ENCODE assay signal across 15 cellular contexts in the genomic region with DNA sequence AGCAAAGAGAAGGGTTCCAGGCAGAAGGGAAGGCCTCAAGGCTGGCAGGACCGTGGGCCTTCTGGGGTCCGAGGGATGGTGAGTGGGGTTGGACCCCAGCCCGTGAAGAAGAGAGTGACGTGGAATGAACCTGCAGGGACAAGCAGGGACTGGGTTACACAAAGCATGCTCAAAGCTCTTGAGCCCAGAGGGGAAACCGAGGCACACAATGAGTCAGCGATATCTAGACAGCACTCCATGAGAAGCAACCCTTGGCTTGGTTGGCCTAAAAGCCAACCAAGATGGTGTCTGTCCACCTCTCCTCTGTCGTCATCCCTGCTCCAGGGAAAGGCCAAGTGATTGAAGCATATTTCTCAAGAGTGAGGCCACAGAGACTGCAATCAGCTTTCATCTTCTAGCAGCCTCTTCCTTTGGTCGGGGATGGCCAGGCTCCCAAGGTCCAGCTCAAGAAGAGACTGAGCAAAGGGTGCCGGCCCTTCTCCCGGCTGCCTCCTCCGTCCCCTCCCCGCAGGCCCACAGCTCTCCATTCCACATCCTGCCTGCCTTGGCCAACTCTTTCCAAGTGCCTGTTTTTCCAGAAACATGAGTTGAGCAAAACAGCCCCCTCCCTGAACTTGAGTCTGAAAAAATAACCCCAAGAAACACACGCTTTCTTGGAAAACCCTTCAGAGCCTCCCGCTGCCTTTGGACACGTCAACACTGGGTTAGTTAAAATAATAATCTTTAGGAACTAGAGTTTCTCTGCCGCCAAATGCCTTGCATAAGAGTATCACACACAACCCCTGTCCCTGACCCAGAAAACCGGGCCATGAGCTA.
DNase-seq lines count a peak whose midpoint lies in the region; ATAC-seq and TF ChIP-seq lines count a peak whose summit lies in the region.
"Had no signal": no experiment of that assay in that cellular context is flagged by ENCODE, and none has a peak within 500 bp of the region (broad histone marks: within the 10 kb centered on the region; RNA-seq: fewer than 3 reads in every experiment).

No MANE protein-coding gene starts in this region.

- H3K9me3 ChIP-seq in adrenal gland (replicated peaks in 1 of 3): no peaks in the 10 kb centered on the region
- no peaks in the 10 kb centered on the region for H3K9me3 ChIP-seq in mucosa of rectum (ENCODE audit: control insufficient read depth in 2 of 2, low read length in 2 of 2)
- H3K9me3 ChIP-seq in testis: no peaks in the 10 kb centered on the region
- no peaks in the 10 kb centered on the region for H3K9me3 ChIP-seq in Caco-2
- H3K9me3 ChIP-seq in A673 (ENCODE audit: low read depth, low read length, poor library complexity, severe bottlenecking): no peaks in the 10 kb centered on the region
- H3K9me3 ChIP-seq: spleen had no signal

- CTCF ChIA-PET in Caco-2 (lab: Charles Lee) (no interaction called here), A673 (lab: Charles Lee) (no interaction called here)

- H3K27ac ChIP-seq in adrenal gland (peak overlapping the region in 2 of 5 donors; percentile 54 to 63), mucosa of rectum (ENCODE audit: low read depth in 2 of 2, low read length in 2 of 2) (peak overlapping the region; percentile 16 to 17), testis (peak overlapping the region; percentile 64 to 70), A673 (ENCODE audit: low read depth, low read length, poor library complexity, severe bottlenecking) (no peak overlapping the region)

- H3K4me3 Mint-ChIP-seq in Caco-2 (ENCODE audit: unreplicated experiment): no peak overlapping the region
- H3K4me3 Mint-ChIP-seq: activated CD8-positive, alpha-beta T cell treated with anti-CD3 and anti-CD28 coated beads, Interleukin-2, amount 10 ng/mL, durations not matched to agents 7 days and 5 days; CD4-positive, alpha-beta memory T cell; dendritic cell treated with granulocyte-macrophage colony-stimulating factor and Interleukin-4, amounts not matched to agents 40 ng/mL and 50 ng/mL, for 4 days had no signal

- DNase-seq in adrenal gland: peak in 6 of 7 donors; percentile 18 to 56 (median 34)
- DNase-seq in fibroblast of the conjunctiva (ENCODE audit: low read depth): peak; percentile 60
- DNase-seq in testis: peak; percentile 70
- no peak for DNase-seq in Caco-2
- no peak for DNase-seq in foreskin fibroblast
- DNase-seq in A673 (ENCODE audit: low spot score): no peak
- DNase-seq: activated CD8-positive, alpha-beta T cell treated with anti-CD3 and anti-CD28 coated beads, Interleukin-2, amount 10 ng/mL, durations not matched to agents 7 days and 5 days; activated naive CD4-positive, alpha-beta T cell; CD4-positive, alpha-beta memory T cell; MM.1S; NCI-H226; spleen had no signal

- H3K9me3 Mint-ChIP-seq in Caco-2 (ENCODE audit: unreplicated experiment): no peaks in the 10 kb centered on the region
- H3K9me3 Mint-ChIP-seq: dendritic cell treated with granulocyte-macrophage colony-stimulating factor and Interleukin-4, amounts not matched to agents 40 ng/mL and 50 ng/mL, for 4 days had no signal

- TF ChIP-seq POLR2A in adrenal gland (IDR thresholded peaks at IDR 0.05): no peak
- no peak for TF ChIP-seq POLR2A in testis (IDR thresholded peaks at IDR 0.05)

- H3K27ac Mint-ChIP-seq in Caco-2 (ENCODE audit: unreplicated experiment): no peak overlapping the region
- H3K27ac Mint-ChIP-seq: activated CD8-positive, alpha-beta T cell treated with anti-CD3 and anti-CD28 coated beads, Interleukin-2, amount 10 ng/mL, durations not matched to agents 7 days and 5 days; dendritic cell treated with granulocyte-macrophage colony-stimulating factor and Interleukin-4, amounts not matched to agents 40 ng/mL and 50 ng/mL, for 4 days had no signal

- H3K9ac ChIP-seq in mucosa of rectum (ENCODE audit: low read depth in 1 of 2, low read length in 2 of 2): no peak overlapping the region

- H3K4me1 Mint-ChIP-seq in Caco-2 (ENCODE audit: low read depth, unreplicated experiment): peaks cover 11% of the 10 kb centered on the region
- H3K4me1 Mint-ChIP-seq: CD4-positive, alpha-beta memory T cell had no signal

- POLR2A ChIA-PET in Caco-2 (lab: Charles Lee): no interaction called here
- POLR2A ChIA-PET in A673 (lab: Charles Lee; ENCODE audit: low non-redundant PET): no interaction called here

- H3K36me3 Mint-ChIP-seq in Caco-2 (ENCODE audit: insufficient read depth, unreplicated experiment): no peaks in the 10 kb centered on the region
- H3K36me3 Mint-ChIP-seq: CD4-positive, alpha-beta memory T cell had no signal

- H3K36me3 ChIP-seq in adrenal gland (replicated peaks in 1 of 2): no peaks in the 10 kb centered on the region
- no peaks in the 10 kb centered on the region for H3K36me3 ChIP-seq in mucosa of rectum (ENCODE audit: control insufficient read depth in 2 of 2, insufficient read depth in 2 of 2, low read length in 2 of 2)
- H3K36me3 ChIP-seq in testis (ENCODE audit: low read depth, missing control alignments): no peaks in the 10 kb centered on the region
- no peaks in the 10 kb centered on the region for H3K36me3 ChIP-seq in Caco-2 (ENCODE audit: control insufficient read depth, insufficient read depth, low read length)
- no peaks in the 10 kb centered on the region for H3K36me3 ChIP-seq in A673 (ENCODE audit: insufficient read depth, low read length, poor library complexity, severe bottlenecking)
- H3K36me3 ChIP-seq: spleen had no signal

- no peak for ATAC-seq in GM21825 (IDR thresholded peaks at IDR 0.05; ENCODE audit: unreplicated experiment)
- ATAC-seq: activated CD8-positive, alpha-beta T cell treated with anti-CD3 and anti-CD28 coated beads, Interleukin-2, amount 10 ng/mL, durations not matched to agents 7 days and 5 days had no signal

- no peaks in the 10 kb centered on the region for H3K27me3 Mint-ChIP-seq in Caco-2 (ENCODE audit: insufficient read depth, unreplicated experiment)

- intact Hi-C loops in adrenal gland (cut with DNase I): no loop called here
- intact Hi-C loops in testis (cut with DNase I; ENCODE audit: low total_unique reads): no loop called here
- intact Hi-C loops in Caco-2 (cut with micrococcal nuclease; ENCODE audit: unreplicated experiment): no loop called here
- intact Hi-C loops in A673 (cut with micrococcal nuclease; ENCODE audit: unreplicated experiment): no loop called here

- no peaks in the 10 kb centered on the region for H3K4me1 ChIP-seq in adrenal gland (replicated peaks in 1 of 2)
- peaks cover 0 to 11% of the 10 kb centered on the region in 2 donors for H3K4me1 ChIP-seq in mucosa of rectum (ENCODE audit: control insufficient read depth in 2 of 2, insufficient read depth in 2 of 2, low read length in 2 of 2)
- H3K4me1 ChIP-seq in testis: peaks cover 7% of the 10 kb centered on the region
- peaks cover 7% of the 10 kb centered on the region; the same call in 1 of the 2 replicates for H3K4me1 ChIP-seq in Caco-2
- H3K4me1 ChIP-seq in A673 (ENCODE audit: insufficient read depth, low read length, poor library complexity, severe bottlenecking): peaks cover 9% of the 10 kb centered on the region

- WGBS in adrenal gland, 4 donors: 67 to 79% (median 78%) methylated on average over 16 to 17 of the region's 17 CpGs
- WGBS in testis, 2 donors: 68 to 72% methylated on average over 17 of the region's 17 CpGs

- no TSS peak for BruUV-seq in Caco-2 (replicated peaks; lab: Mats Ljungman, UMichigan)
- BruUV-seq in A673 (replicated peaks; lab: Mats Ljungman, UMichigan): no TSS peak

- TF ChIP-seq CTCF in adrenal gland (IDR thresholded peaks at IDR 0.05) (no peak), testis (IDR thresholded peaks at IDR 0.05) (no peak), Caco-2 (IDR thresholded peaks at IDR 0.05; ENCODE audit: insufficient read depth in 1 of 2, low read depth in 1 of 2, low read length in 1 of 2, severe bottlenecking in 1 of 2, unreplicated experiment in 1 of 2) (no peak), foreskin fibroblast (IDR thresholded peaks at IDR 0.05; ENCODE audit: low read depth, low read length) (no peak), A673 (conservative IDR thresholded peaks at IDR 0.05; ENCODE audit: low read depth, low read length) (no peak)

- H3K4me3 ChIP-seq in adrenal gland (no peak overlapping the region), mucosa of rectum (ENCODE audit: low read length in 2 of 2) (no peak overlapping the region), testis (no peak overlapping the region), Caco-2 (ENCODE audit: low read depth, low read length) (no peak overlapping the region), foreskin fibroblast (ENCODE audit: low read depth in 1 of 2, low read length in 2 of 2) (no peak overlapping the region), A673 (ENCODE audit: low read depth, low read length, poor library complexity, severe bottlenecking) (no peak overlapping the region)
- H3K4me3 ChIP-seq: spleen had no signal

- H3K27me3 ChIP-seq in adrenal gland (peaks cover 6% of the 10 kb centered on the region), mucosa of rectum (ENCODE audit: control insufficient read depth in 2 of 2, insufficient read depth in 2 of 2, low read length in 2 of 2) (no peaks in the 10 kb centered on the region), testis (no peaks in the 10 kb centered on the region), Caco-2 (replicated peaks; ENCODE audit: control insufficient read depth, insufficient read depth, low read length) (no peaks in the 10 kb centered on the region), A673 (replicated peaks; ENCODE audit: insufficient read depth, low read depth, low read length, poor library complexity) (no peaks in the 10 kb centered on the region)

Comparison
In these comparisons a context has a peak if more than half of its experiments do, and no peak if none do; other contexts are left out.
1. DNase-seq: peak in adrenal gland (6 of 7), fibroblast of the conjunctiva (single experiment) and testis (single experiment); none in Caco-2 (0 of 2), foreskin fibroblast (0 of 2) and A673 (single experiment).